13 cellular contexts compared by ENCODE assay signal in genomic region chr11:36451681-36452080, GRCh38.
"Had no signal": no experiment of that assay in that cellular context is flagged by ENCODE, and none has a peak within 500 bp of the region (broad histone marks: within the 10 kb centered on the region; RNA-seq: fewer than 3 reads in every experiment).

No MANE protein-coding gene starts in this region.

- H3K9me3 ChIP-seq: esophagus muscularis mucosa had no signal

- ATAC-seq: left lobe of liver; stimulated activated naive B cell treated with anti-CD40 and anti-IgM and Interleukin-4, amounts not matched to agents 10 μg/mL and 1 μg/mL and 100 μg/mL, for 72 hours had no signal

- H3K4me2 ChIP-seq: hepatocyte had no signal

- H3K4me3 ChIP-seq: dorsolateral prefrontal cortex, esophagus muscularis mucosa, hepatocyte had no signal

- H3K27me3 ChIP-seq: dorsolateral prefrontal cortex, hepatocyte had no signal

- H3K4me3 Mint-ChIP-seq: activated CD4-positive, alpha-beta T cell treated with anti-CD3 and anti-CD28 coated beads for 36 hours; activated naive CD4-positive, alpha-beta T cell treated with anti-CD3 and anti-CD28 coated beads for 36 hours; stimulated activated naive B cell treated with anti-CD40 and anti-IgM and Interleukin-4, amounts not matched to agents 10 μg/mL and 1 μg/mL and 100 μg/mL, for 72 hours had no signal

- DNase-seq: dorsolateral prefrontal cortex; naive B cell; posterior cingulate gyrus; retina; stimulated activated CD4-positive, alpha-beta T cell treated with anti-CD3 and anti-CD28 coated beads, Interleukin-12 subunit alpha, Interleukin-12 subunit beta, amount 100 ng/mL, for 4 hours; stimulated activated naive B cell treated with anti-CD40 and anti-IgM and Interleukin-4, amounts not matched to agents 10 μg/mL and 1 μg/mL and 100 μg/mL, for 72 hours; trophoblast cell had no signal

- H3K27me3 Mint-ChIP-seq: activated CD4-positive, alpha-beta T cell treated with anti-CD3 and anti-CD28 coated beads for 36 hours; activated T-helper 17 cell treated with anti-CD3 and anti-CD28 coated beads, Interleukin-2, amount 50 U/mL, for 72 hours; naive B cell; stimulated activated naive B cell treated with anti-CD40 and anti-IgM and Interleukin-4, amounts not matched to agents 10 μg/mL and 1 μg/mL and 100 μg/mL, for 72 hours had no signal

- H3K27ac Mint-ChIP-seq: activated naive CD4-positive, alpha-beta T cell treated with anti-CD3 and anti-CD28 coated beads for 36 hours; stimulated activated naive B cell treated with anti-CD40 and anti-IgM and Interleukin-4, amounts not matched to agents 10 μg/mL and 1 μg/mL and 100 μg/mL, for 72 hours had no signal

- H3K27ac ChIP-seq: esophagus muscularis mucosa had no signal

- H3K9me3 Mint-ChIP-seq: activated naive CD4-positive, alpha-beta T cell treated with anti-CD3 and anti-CD28 coated beads for 36 hours; activated T-helper 17 cell treated with anti-CD3 and anti-CD28 coated beads, Interleukin-2, amount 50 U/mL, for 72 hours; stimulated activated naive B cell treated with anti-CD40 and anti-IgM and Interleukin-4, amounts not matched to agents 10 μg/mL and 1 μg/mL and 100 μg/mL, for 72 hours had no signal
